In genomic region chr6:168895102-168895812, GRCh38 we compare ENCODE assay signal across 1 cellular context.
TF ChIP-seq lines count a peak whose summit lies in the region.

No MANE protein-coding gene starts in this region.

TF ChIP-seq in HepG2, 621 proteins besides CTCF, POLR2A, EP300 and RAD21 (continued from another document):
- TF ChIP-seq ATF7-NPFF (CRISPR knock-in tag; IDR thresholded peaks at IDR 0.05; ENCODE audit: low read depth) (0 out of 2 replicates have a peak, but pooled peaks have one; percentile 27), KAT8 (CRISPR knock-in tag; IDR thresholded peaks at IDR 0.05) (0 out of 2 replicates have a peak, but pooled peaks have one; percentile 30), POGZ (CRISPR knock-in tag; IDR thresholded peaks at IDR 0.05) (no peak), ISL2 (CRISPR knock-in tag; IDR thresholded peaks at IDR 0.05) (peak; percentile 17; the same call in 1 of the 2 replicates), TEAD3 (CRISPR knock-in tag; optimal IDR thresholded peaks at IDR 0.05; ENCODE audit: borderline replicate concordance) (peak; percentile 12), CBX1 (IDR thresholded peaks at IDR 0.05; ENCODE audit: low read depth) (peak; percentile 33), MNT (IDR thresholded peaks at IDR 0.05) (peak; percentile 67), ZNF562 (CRISPR knock-in tag; IDR thresholded peaks at IDR 0.05; ENCODE audit: borderline replicate concordance) (no peak), RXRB (CRISPR knock-in tag; IDR thresholded peaks at IDR 0.05; ENCODE audit: borderline replicate concordance) (0 out of 2 replicates have a peak, but pooled peaks have one; percentile 26), ELF1 (CRISPR knock-in tag; IDR thresholded peaks at IDR 0.05) (peak; percentile 65), THAP9 (CRISPR knock-in tag; IDR thresholded peaks at IDR 0.05; ENCODE audit: borderline replicate concordance) (peak; percentile 34; the same call in 1 of the 2 replicates), ZNF350 (CRISPR knock-in tag; IDR thresholded peaks at IDR 0.05; ENCODE audit: borderline replicate concordance, low read depth) (0 out of 2 replicates have a peak, but pooled peaks have one; percentile 23), ETV5 (CRISPR knock-in tag; IDR thresholded peaks at IDR 0.05; ENCODE audit: borderline replicate concordance) (peak; percentile 55), FOXJ3 (CRISPR knock-in tag; IDR thresholded peaks at IDR 0.05; ENCODE audit: borderline replicate concordance) (no peak; the same call in 1 of the 2 replicates)
